ENCODE assay signal across 16 cellular contexts in genomic region chr17:57296231-57296630, GRCh38. TPM values are rescaled to one million over a fixed set of nuclear protein-coding genes. Genes with fewer than 3 reads are reported as not detected.
DNase-seq lines count a peak whose midpoint lies in the region; ATAC-seq and TF ChIP-seq lines count a peak whose summit lies in the region.
"Had no signal": no experiment of that assay in that cellular context is flagged by ENCODE, and none has a peak within 500 bp of the region (broad histone marks: within the 10 kb centered on the region; RNA-seq: fewer than 3 reads in every experiment).

No MANE protein-coding gene starts in this region.

- H3K9me3 Mint-ChIP-seq in nephron, result peaks cover 27% of the 10 kb centered on the region

- peaks cover 72% of the 10 kb centered on the region for H3K36me3 Mint-ChIP-seq in nephron (ENCODE audit: low read depth)

- DNase-seq in DMS79 (lab: John Stamatoyannopoulos, UW) (peak; percentile 30), NCI-H1092 treated with DMSO at 0.1 percent for 48 hours (lab: John Stamatoyannopoulos, UW) (peak; percentile 78), RWPE2 (ENCODE audit: low spot score) (no peak), G401 (ENCODE audit: low spot score) (no peak)
- DNase-seq in activated CD4-positive, alpha-beta T cell treated with anti-CD3 and anti-CD28 coated beads for 4 hours, result no peak
- DNase-seq: activated CD4-positive, alpha-beta memory T cell treated with anti-CD3 and anti-CD28 coated beads for 36 hours; CD4-positive, CD25-positive, alpha-beta regulatory T cell; dorsolateral prefrontal cortex; left cardiac atrium; T-helper 17 cell had no signal

- peaks cover 34% of the 10 kb centered on the region for H3K36me3 ChIP-seq in RWPE2 (ENCODE audit: low read depth)
- H3K36me3 ChIP-seq: neutrophil had no signal

- peak overlapping the region; percentile 6 to 84 (median 79) for H3K27ac Mint-ChIP-seq in nephron
- H3K27ac Mint-ChIP-seq: activated CD4-positive, alpha-beta memory T cell treated with anti-CD3 and anti-CD28 coated beads for 36 hours; GM23338 had no signal

- H3K9me3 ChIP-seq in RWPE2 (ENCODE audit: severe bottlenecking), result peaks cover 9% of the 10 kb centered on the region
- H3K9me3 ChIP-seq: neutrophil had no signal

- no peak overlapping the region for H3K4me3 ChIP-seq in RWPE2 (ENCODE audit: severe bottlenecking)
- H3K4me3 ChIP-seq: dorsolateral prefrontal cortex, gastroesophageal sphincter, GM23338 had no signal

- in situ Hi-C loops in G401 (cut with HindIII; ENCODE audit: low sequenced_read_pairs), result no loop called here

- peak overlapping the region; percentile 92 for H3K27ac ChIP-seq in RWPE2 (ENCODE audit: poor library complexity, severe bottlenecking)
- H3K27ac ChIP-seq: gastroesophageal sphincter, neutrophil had no signal

- no peaks in the 10 kb centered on the region for H3K27me3 ChIP-seq in RWPE2 (ENCODE audit: insufficient read depth, poor library complexity, severe bottlenecking)
- H3K27me3 ChIP-seq: dorsolateral prefrontal cortex, gastroesophageal sphincter, neutrophil had no signal

- ATAC-seq in RWPE2 (ENCODE audit: low read depth) (no peak), GM19397 (IDR thresholded peaks at IDR 0.05; ENCODE audit: unreplicated experiment) (no peak), HG02973 (IDR thresholded peaks at IDR 0.05; ENCODE audit: unreplicated experiment) (no peak)
- ATAC-seq: gastroesophageal sphincter, GM23338, left cardiac atrium, T-helper 17 cell had no signal

- peaks cover 34% of the 10 kb centered on the region for H3K4me1 Mint-ChIP-seq in nephron

- no peak for TF ChIP-seq CTCF in RWPE2 (IDR thresholded peaks at IDR 0.05; ENCODE audit: poor library complexity, severe bottlenecking)
- no peak for TF ChIP-seq CTCF in nephron (IDR thresholded peaks at IDR 0.05; ENCODE audit: unreplicated experiment in 3 of 3)

- H3K4me1 ChIP-seq in RWPE2 (ENCODE audit: insufficient read depth, poor library complexity, severe bottlenecking), result peaks cover 40% of the 10 kb centered on the region

- peaks cover 26% of the 10 kb centered on the region for H3K27me3 Mint-ChIP-seq in nephron (ENCODE audit: low read depth)
- H3K27me3 Mint-ChIP-seq: activated CD4-positive, alpha-beta memory T cell treated with anti-CD3 and anti-CD28 coated beads for 36 hours; CD4-positive, CD25-positive, alpha-beta regulatory T cell; T-helper 17 cell had no signal

- peak overlapping the region in 1 of 3 experiments; percentile 11 for H3K4me3 Mint-ChIP-seq in nephron
- H3K4me3 Mint-ChIP-seq: activated CD4-positive, alpha-beta memory T cell treated with anti-CD3 and anti-CD28 coated beads for 36 hours; CD4-positive, CD25-positive, alpha-beta regulatory T cell; GM23338; T-helper 17 cell had no signal

RNA-seq across cellular contexts. Expression of gene MSI2, which starts 39.9 kb away (rescaled TPM):
- total RNA-seq in G401 (2014; rRNA removed; shearing (Covaris generic)), result 48.1 and 75.0 TPM in 2 replicates

Comparison
In these comparisons a context has a peak if more than half of its experiments do, and no peak if none do; other contexts are left out.
1. DNase-seq: peak in DMS79 (single experiment) and NCI-H1092 treated with DMSO at 0.1 percent for 48 hours (single experiment); none in RWPE2 (single experiment), activated CD4-positive, alpha-beta T cell treated with anti-CD3 and anti-CD28 coated beads for 4 hours (0 of 2) and G401 (single experiment).